20 cellular contexts compared by ENCODE assay signal in the genomic region with DNA sequence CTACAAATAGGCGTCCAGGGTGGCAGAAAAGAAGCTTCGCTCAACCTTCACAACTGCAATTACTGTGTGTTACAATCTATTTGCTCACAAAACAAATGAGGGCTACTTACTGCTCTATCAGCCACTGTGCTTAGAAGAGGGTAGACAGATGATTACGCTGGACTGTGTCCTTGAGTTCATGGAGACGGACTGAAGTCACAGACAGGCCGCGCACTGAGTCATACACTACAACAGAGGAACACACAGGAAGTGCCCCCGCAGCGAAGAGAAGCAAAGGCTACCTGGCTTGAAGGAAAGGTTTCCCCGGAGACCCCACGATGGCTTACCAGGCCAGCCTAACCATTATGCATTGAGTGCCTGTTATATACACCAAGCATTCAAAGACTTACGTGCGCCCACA. TPM values are rescaled to one million over a fixed set of nuclear protein-coding genes. Genes with fewer than 3 reads are reported as not detected.
"Had no signal": no experiment of that assay in that cellular context is flagged by ENCODE, and none has a peak within 500 bp of the region (broad histone marks: within the 10 kb centered on the region; RNA-seq: fewer than 3 reads in every experiment).

No MANE protein-coding gene starts in this region.

- H3K4me1 Mint-ChIP-seq: activated B cell treated with CpG ODN at 0.5 μM for 24 hours; activated CD4-positive, alpha-beta memory T cell treated with anti-CD3 and anti-CD28 coated beads, Interleukin-2, amount 10 ng/mL, durations not matched to agents 7 days and 5 days; activated CD8-positive, alpha-beta memory T cell treated with anti-CD3 and anti-CD28 coated beads, Interleukin-2, amount 10 ng/mL, durations not matched to agents 7 days and 5 days; activated naive CD8-positive, alpha-beta T cell treated with anti-CD3 and anti-CD28 coated beads for 36 hours; T-helper 17 cell had no signal

- H3K4me3 Mint-ChIP-seq: activated B cell treated with CpG ODN at 0.5 μM for 24 hours; activated CD4-positive, alpha-beta memory T cell treated with anti-CD3 and anti-CD28 coated beads, Interleukin-2, amount 10 ng/mL, durations not matched to agents 7 days and 5 days; activated CD8-positive, alpha-beta memory T cell treated with anti-CD3 and anti-CD28 coated beads, Interleukin-2, amount 10 ng/mL, durations not matched to agents 7 days and 5 days; activated naive CD8-positive, alpha-beta T cell treated with anti-CD3 and anti-CD28 coated beads for 36 hours; T-helper 17 cell had no signal

- H3K4me3 ChIP-seq: body of pancreas, colonic mucosa, psoas muscle, tibial artery, vagina had no signal

- H3K27me3 ChIP-seq: body of pancreas, colonic mucosa, foreskin keratinocyte, tibial artery, vagina had no signal

- H3K27ac ChIP-seq: colonic mucosa, foreskin keratinocyte, psoas muscle, vagina had no signal

- H3K27me3 Mint-ChIP-seq: activated B cell treated with CpG ODN at 0.5 μM for 24 hours; activated CD4-positive, alpha-beta memory T cell treated with anti-CD3 and anti-CD28 coated beads, Interleukin-2, amount 10 ng/mL, durations not matched to agents 7 days and 5 days; activated CD8-positive, alpha-beta memory T cell treated with anti-CD3 and anti-CD28 coated beads, Interleukin-2, amount 10 ng/mL, durations not matched to agents 7 days and 5 days; activated naive CD8-positive, alpha-beta T cell treated with anti-CD3 and anti-CD28 coated beads for 36 hours; T-helper 17 cell had no signal

- H3K36me3 Mint-ChIP-seq: activated CD8-positive, alpha-beta memory T cell treated with anti-CD3 and anti-CD28 coated beads, Interleukin-2, amount 10 ng/mL, durations not matched to agents 7 days and 5 days; activated naive CD8-positive, alpha-beta T cell treated with anti-CD3 and anti-CD28 coated beads for 36 hours had no signal

- DNase-seq: activated B cell treated with CpG ODN at 0.5 μM for 24 hours; activated CD4-positive, alpha-beta memory T cell treated with anti-CD3 and anti-CD28 coated beads, Interleukin-2, amount 10 ng/mL, durations not matched to agents 7 days and 5 days; activated CD4-positive, alpha-beta T cell treated with anti-CD3 and anti-CD28 coated beads for 4 hours; activated CD8-positive, alpha-beta memory T cell treated with anti-CD3 and anti-CD28 coated beads, Interleukin-2, amount 10 ng/mL, durations not matched to agents 7 days and 5 days; activated naive CD8-positive, alpha-beta T cell treated with anti-CD3 and anti-CD28 coated beads for 36 hours; amygdala; body of pancreas; central memory CD4-positive, alpha-beta T cell; colonic mucosa; foreskin keratinocyte; hippocampal formation; midbrain; psoas muscle; stimulated activated CD4-positive, alpha-beta T cell treated with anti-CD3 and anti-CD28 coated beads, Interleukin-12 subunit alpha, Interleukin-12 subunit beta, amount 100 ng/mL, for 4 hours; stimulated activated CD4-positive, alpha-beta T cell treated with anti-CD3 and anti-CD28 coated beads, Interleukin-1b, Interleukin-23, amount 100 ng/mL, for 48 hours; stimulated activated CD8-positive, alpha-beta memory T cell treated with anti-CD3 and anti-CD28 coated beads, Interleukin-4, amount 100 ng/mL, for 48 hours; stimulated activated naive CD4-positive, alpha-beta T cell; T-helper 17 cell; tibial artery had no signal

- H3K9me3 Mint-ChIP-seq: activated naive CD8-positive, alpha-beta T cell treated with anti-CD3 and anti-CD28 coated beads for 36 hours had no signal

- H3K36me3 ChIP-seq: colonic mucosa, tibial artery, vagina had no signal

- H3K4me1 ChIP-seq: psoas muscle had no signal

- H3K9me3 ChIP-seq: body of pancreas, colonic mucosa, psoas muscle, tibial artery, vagina had no signal

- H3K27ac Mint-ChIP-seq: activated B cell treated with CpG ODN at 0.5 μM for 24 hours; activated CD4-positive, alpha-beta memory T cell treated with anti-CD3 and anti-CD28 coated beads, Interleukin-2, amount 10 ng/mL, durations not matched to agents 7 days and 5 days; activated CD8-positive, alpha-beta memory T cell treated with anti-CD3 and anti-CD28 coated beads, Interleukin-2, amount 10 ng/mL, durations not matched to agents 7 days and 5 days; activated naive CD8-positive, alpha-beta T cell treated with anti-CD3 and anti-CD28 coated beads for 36 hours; T-helper 17 cell had no signal

RNA-seq across cellular contexts. Expression of gene FAT1, which starts 25.6 kb away (rescaled TPM):
- total RNA-seq: activated B cell treated with CpG ODN at 0.5 μM for 24 hours, T-helper 17 cell had no signal
